Comparison of ENCODE assay signal across 22 cellular contexts in genomic region chr4:166903408-166903807, GRCh38.
"Had no signal": no experiment of that assay in that cellular context is flagged by ENCODE, and none has a peak within 500 bp of the region (broad histone marks: within the 10 kb centered on the region; RNA-seq: fewer than 3 reads in every experiment).

No MANE protein-coding gene starts in this region.

- DNase-seq: activated CD4-positive, alpha-beta memory T cell treated with anti-CD3 and anti-CD28 coated beads for 36 hours; activated CD4-positive, alpha-beta T cell treated with anti-CD3 and anti-CD28 coated beads for 48 hours; activated effector memory CD4-positive, alpha-beta T cell treated with Interleukin-2 at 50 U/mL for 16 hours; activated naive CD4-positive, alpha-beta T cell treated with anti-CD3 and anti-CD28 coated beads, Interleukin-2, amount 10 ng/mL, durations not matched to agents 7 days and 5 days; activated T-cell treated with anti-CD3 and anti-CD28 coated beads, Interleukin-2, amount 50 U/mL, for 72 hours; amygdala; cerebellar nuclear complex; endodermal cell; esophagus squamous epithelium; gastrocnemius medialis; hypothalamus; left ventricle myocardium superior; mammary epithelial cell; midbrain; natural killer cell; spleen; stimulated activated CD4-positive, alpha-beta T cell treated with anti-CD3 and anti-CD28 coated beads, Interleukin-4, amount 100 ng/mL, for 1 hour; stimulated activated naive CD4-positive, alpha-beta T cell; testis; trophoblast cell; uterus had no signal

- H3K4me1 ChIP-seq: esophagus squamous epithelium, gastrocnemius medialis, spleen, testis, uterus had no signal

- H3K36me3 ChIP-seq: esophagus squamous epithelium, gastrocnemius medialis, spleen, uterus had no signal

- H3K4me3 ChIP-seq: coronary artery, esophagus squamous epithelium, gastrocnemius medialis, spleen, testis, uterus had no signal

- ATAC-seq: activated T-cell treated with anti-CD3 and anti-CD28 coated beads, Interleukin-2, amount 50 U/mL, for 72 hours; gastrocnemius medialis; left ventricle myocardium superior; natural killer cell had no signal

- H3K27ac ChIP-seq: coronary artery, esophagus squamous epithelium, gastrocnemius medialis, spleen, testis, uterus had no signal

- H3K9me3 ChIP-seq: esophagus squamous epithelium, gastrocnemius medialis, testis, uterus had no signal

- H3K27me3 ChIP-seq: esophagus squamous epithelium, gastrocnemius medialis, spleen, testis, uterus had no signal
